ENCODE assay signal across 8 cellular contexts in genomic region chrX:155070975-155071693, GRCh38. TPM values are rescaled to one million over a fixed set of nuclear protein-coding genes. Genes with fewer than 3 reads are reported as not detected.
DNase-seq lines count a peak whose midpoint lies in the region; ATAC-seq and TF ChIP-seq lines count a peak whose summit lies in the region.

TSS of gene BRCC3 (plus strand) at chrX:155071508. CDS start at chrX:155071528, 20 bp downstream.
TSS of gene CMC4 (minus strand) at chrX:155071136. CDS start at chrX:155064023, 7,113 bp downstream.
A gene with protein sequence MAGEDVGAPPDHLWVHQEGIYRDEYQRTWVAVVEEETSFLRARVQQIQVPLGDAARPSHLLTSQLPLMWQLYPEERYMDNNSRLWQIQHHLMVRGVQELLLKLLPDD (minus strand): TSS chrX:155071136. CDS start chrX:155066010, 5,126 bp downstream.

- peak; percentile 80 for TF ChIP-seq POLR2A in right lobe of liver (IDR thresholded peaks at IDR 0.05)

- peaks cover 0 to 3% (median 0%) of the 10 kb centered on the region in 11 experiments; a peak in 1 of 22 replicates for H3K9me3 ChIP-seq in BLaER1 treated with 17β-estradiol and CSF1 and Interleukin-3, amounts not matched to agents 10 nM and 100 nM (replicated peaks in 1 of 11)
- H3K9me3 ChIP-seq in right lobe of liver = no peaks in the 10 kb centered on the region

- H3K4me1 ChIP-seq in BLaER1 treated with 17β-estradiol and CSF1 and Interleukin-3, amounts not matched to agents 10 nM and 100 nM = peaks cover 25 to 40% (median 28%) of the 10 kb centered on the region in 10 experiments
- H3K4me1 ChIP-seq in right lobe of liver = peaks cover 0 to 9% (median 0%) of the 10 kb centered on the region in 4 donors

- ATAC-seq in GM19328 (IDR thresholded peaks at IDR 0.05; ENCODE audit: unreplicated experiment) (peak; percentile 85), HG03469 (IDR thresholded peaks at IDR 0.05; ENCODE audit: unreplicated experiment) (peak; percentile 69), right lobe of liver (peak; percentile 83 to 95 (median 92))

- H3K27ac ChIP-seq in BLaER1 treated with 17β-estradiol and CSF1 and Interleukin-3, amounts not matched to agents 10 nM and 100 nM = peak within 1 kb of the TSS; percentile 73 to 91 (median 87)
- H3K27ac ChIP-seq in right lobe of liver = peak within 1 kb of the TSS; percentile 52 to 88 (median 78)

- H3K36me3 ChIP-seq in BLaER1 treated with 17β-estradiol and CSF1 and Interleukin-3, amounts not matched to agents 10 nM and 100 nM = peaks cover 6 to 26% (median 12%) of the 10 kb centered on the region in 11 experiments; a peak in 17 of 22 replicates
- peaks cover 0 to 3% (median 1%) of the 10 kb centered on the region in 4 donors for H3K36me3 ChIP-seq in right lobe of liver

- peak in 1 of 4 donors; percentile 9 for TF ChIP-seq CTCF in right lobe of liver (IDR thresholded peaks at IDR 0.05)

- peaks cover 45 to 92% (median 81%) of the 10 kb centered on the region in 11 experiments for H3K27me3 ChIP-seq in BLaER1 treated with 17β-estradiol and CSF1 and Interleukin-3, amounts not matched to agents 10 nM and 100 nM
- H3K27me3 ChIP-seq in right lobe of liver = no peaks in the 10 kb centered on the region

- 28% methylated on average over 18 of the region's 81 CpGs for WGBS in right lobe of liver (ENCODE audit: insufficient coverage, low coverage, low lambda C conversion rate, missing lambda C conversion rate)

- H3K4me2 ChIP-seq in BLaER1 treated with 17β-estradiol and CSF1 and Interleukin-3, amounts not matched to agents 10 nM and 100 nM = peak within 1 kb of the TSS; percentile 60 to 82 (median 75)

- DNase-seq in NCI-H69 (lab: John Stamatoyannopoulos, UW) = peak; percentile 96
- DNase-seq in activated CD4-positive, alpha-beta T cell treated with anti-CD3 and anti-CD28 coated beads, Interleukin-2, amount 50 U/mL, for 24 hours (ENCODE audit: low read depth in 1 of 2, low spot score in 1 of 2) = peak; percentile 51 to 66
- peak; percentile 62 to 86 for DNase-seq in dermis microvascular lymphatic vessel endothelial cell (ENCODE audit: low read depth in 2 of 2)
- DNase-seq in right lobe of liver = peak; percentile 86 to 90 (median 87)
- peak; percentile 76 for DNase-seq in stimulated activated CD4-positive, alpha-beta T cell treated with anti-CD3 and anti-CD28 coated beads, Interleukin-4, amount 100 ng/mL, for 24 hours

- peak within 1 kb of the TSS; percentile 61 to 75 (median 72) for H3K4me3 ChIP-seq in BLaER1 treated with 17β-estradiol and CSF1 and Interleukin-3, amounts not matched to agents 10 nM and 100 nM
- peak within 1 kb of the TSS; percentile 62 to 66 (median 63) for H3K4me3 ChIP-seq in right lobe of liver

- peak within 1 kb of the TSS; percentile 82 to 91 (median 87) for H3K9ac ChIP-seq in BLaER1 treated with 17β-estradiol and CSF1 and Interleukin-3, amounts not matched to agents 10 nM and 100 nM

- intact Hi-C loops in right lobe of liver (cut with DNase I) = no loop called here

- peaks cover 0 to 30% (median 6%) of the 10 kb centered on the region in 11 experiments; a peak in 9 of 22 replicates for H4K20me1 ChIP-seq in BLaER1 treated with 17β-estradiol and CSF1 and Interleukin-3, amounts not matched to agents 10 nM and 100 nM

RNA-seq across cellular contexts. Expression of gene BRCC3, which starts in this region (rescaled TPM):
- total RNA-seq in dermis microvascular lymphatic vessel endothelial cell = 10.0 and 11.9 TPM in 2 replicates
- total RNA-seq in right lobe of liver = 10 to 100 TPM; 10.1 to 13.4 (median 10.5) TPM

RNA-seq across cellular contexts. Expression of gene CMC4, which starts in this region (rescaled TPM):
- 8.3 and 9.0 TPM in 2 replicates for total RNA-seq in dermis microvascular lymphatic vessel endothelial cell
- 10 to 100 TPM in 2 of 6 experiments, 1 to 10 TPM in 4; 3.9 to 12.2 (median 7.6) TPM for total RNA-seq in right lobe of liver

RNA-seq across cellular contexts. Expression of the third gene that starts in this region (rescaled TPM):
- total RNA-seq in dermis microvascular lymphatic vessel endothelial cell (11.5 and 18.4 TPM in 2 replicates), right lobe of liver (10 to 100 TPM in 4 of 6 experiments, 1 to 10 TPM in 1, under 1 TPM in 1; 0.98 to 26.8 (median 16.6) TPM)

Comparison
In these comparisons a context has a peak if more than half of its experiments do, and no peak if none do; other contexts are left out.
1. Peak in every context shown above with its lines: DNase-seq, ATAC-seq, H3K4me3 ChIP-seq and H3K27ac ChIP-seq.